ENCODE assay signal across 8 cellular contexts in the genomic region with DNA sequence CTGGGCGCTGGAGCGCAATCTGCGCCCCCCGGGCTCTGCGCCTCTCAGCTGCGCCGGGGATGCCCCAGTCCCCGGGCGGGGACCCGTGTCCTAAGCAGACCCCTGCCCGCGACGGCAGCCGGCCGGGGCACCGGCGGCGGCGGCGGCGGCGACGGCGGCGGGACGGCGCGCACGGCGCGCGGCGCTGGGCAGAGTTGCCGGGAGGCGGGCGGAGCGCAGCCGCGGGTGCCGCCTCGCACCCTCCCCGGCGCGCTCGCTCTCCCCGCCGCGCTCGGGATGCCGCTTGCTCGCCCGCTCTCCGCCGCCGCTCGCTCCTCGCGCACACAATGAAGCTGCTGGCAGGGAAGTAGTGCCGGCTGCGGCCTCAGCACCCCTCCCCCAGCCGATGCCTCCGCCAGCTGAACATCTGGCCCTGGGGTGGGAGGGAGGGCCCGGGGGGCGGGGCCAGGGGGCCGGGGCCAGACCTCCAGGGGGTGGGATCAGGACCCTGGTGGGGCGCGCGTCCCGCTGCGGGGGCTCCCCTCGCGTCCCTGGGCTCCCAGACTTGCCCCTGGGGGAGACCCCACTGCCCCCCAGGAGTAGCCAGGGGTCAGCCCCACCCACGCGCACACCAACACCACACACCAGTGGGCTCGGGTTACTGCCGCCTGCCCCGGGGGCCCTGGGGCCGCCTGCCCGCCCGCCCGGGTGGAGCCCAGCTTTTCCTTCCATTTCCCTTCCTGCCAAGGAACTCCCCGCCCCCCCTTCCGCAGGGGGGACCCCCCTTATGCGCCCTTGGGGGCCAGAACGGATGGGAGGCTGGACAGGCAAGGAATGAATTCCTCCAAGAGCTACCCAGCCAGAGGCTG. TPM values are rescaled to one million over a fixed set of nuclear protein-coding genes. Genes with fewer than 3 reads are reported as not detected.
DNase-seq lines count a peak whose midpoint lies in the region; ATAC-seq, FAIRE-seq and TF ChIP-seq lines count a peak whose summit lies in the region.

TSS of gene RCOR2 (minus strand) at position 328 of the 848 bp plus-strand sequence. CDS start 708 bp downstream, outside the sequence.

- no peak for DNase-seq in AG09309 (ENCODE audit: low read depth)
- DNase-seq in H4 (ENCODE audit: low spot score): peak; percentile 75
- peak; percentile 89 for DNase-seq in NCI-H2171 (lab: John Stamatoyannopoulos, UW)
- peak; percentile 81 for DNase-seq in WTC11 (ENCODE audit: low spot score)
- peak; percentile 67 for DNase-seq in cerebellum (ENCODE audit: low spot score)
- DNase-seq in keratinocyte (ENCODE audit: low read depth, low spot score): no peak
- peak; percentile 37 to 45 (median 41) for DNase-seq in stimulated activated CD4-positive, alpha-beta T cell treated with anti-CD3 and anti-CD28 coated beads, Interleukin-12 subunit alpha, Interleukin-12 subunit beta, amount 100 ng/mL, for 48 hours (ENCODE audit: low read depth in 2 of 3, low spot score in 1 of 3)

- peaks cover 31% of the 10 kb centered on the region for H3K4me1 Mint-ChIP-seq in WTC11

- H3K4me3 Mint-ChIP-seq in WTC11: peak within 1 kb of the TSS; percentile 90

- no peaks in the 10 kb centered on the region for H3K9me1 ChIP-seq in keratinocyte (ENCODE audit: control insufficient read depth, extremely low read depth, insufficient read depth, low read length)

- H3K79me2 ChIP-seq in keratinocyte (ENCODE audit: control insufficient read depth, insufficient read depth, low read length): no peaks in the 10 kb centered on the region

- peaks cover 18% of the 10 kb centered on the region for H3K36me3 Mint-ChIP-seq in WTC11

- H3K27ac Mint-ChIP-seq in WTC11: peak within 1 kb of the TSS; percentile 92

- no peaks in the 10 kb centered on the region for H4K20me1 ChIP-seq in keratinocyte (ENCODE audit: control insufficient read depth, extremely low read depth, insufficient read depth, low read length)

- H3K4me1 ChIP-seq in keratinocyte (ENCODE audit: control insufficient read depth, extremely low read depth, insufficient read depth, low read length): peaks cover 9% of the 10 kb centered on the region

- no peaks in the 10 kb centered on the region for H3K9me3 ChIP-seq in keratinocyte (ENCODE audit: control insufficient read depth, low read depth, low read length)

- peaks cover 9% of the 10 kb centered on the region for H3K27me3 ChIP-seq in keratinocyte (ENCODE audit: control insufficient read depth, extremely low read depth, insufficient read depth, low read length)

- peak within 1 kb of the TSS; percentile 9 for H3K9ac ChIP-seq in keratinocyte (ENCODE audit: control insufficient read depth, extremely low read depth, insufficient read depth, low read length)

- H3K4me3 ChIP-seq in AG09309 (ENCODE audit: control insufficient read depth, low read depth, low read length): peak within 1 kb of the TSS; percentile 50
- H3K4me3 ChIP-seq in keratinocyte (ENCODE audit: control insufficient read depth in 2 of 3, extremely low read depth in 1 of 3, insufficient read depth in 2 of 3, low read depth in 1 of 3, low read length in 3 of 3): peak within 1 kb of the TSS; percentile 37 to 61 (median 57)

- H2AFZ ChIP-seq in keratinocyte (ENCODE audit: control insufficient read depth, low read length): peak within 1 kb of the TSS; percentile 74

- POLR2A ChIA-PET in WTC11 (lab: Charles Lee): interaction anchor here (0.7 to 4.2 kb wide), 18 partner anchors 14 to 309 kb away, joined by 3 to 24 read pairs (median 4); partner anchors contain the start of genes MARK2, NAA40, NUDT22 and RTN3

- peak within 1 kb of the TSS; percentile 91 for H3K4me2 ChIP-seq in keratinocyte (ENCODE audit: control insufficient read depth, extremely low read depth, insufficient read depth, low read depth, low read length)

- TF ChIP-seq CTCF in AG09309 (IDR thresholded peaks at IDR 0.05; ENCODE audit: control insufficient read depth, insufficient read depth, low read depth, low read length, missing control alignments) (no peak), WTC11 (IDR thresholded peaks at IDR 0.05) (no peak), keratinocyte (optimal IDR thresholded peaks at IDR 0.05 in 1 of 3, IDR thresholded peaks at IDR 0.05 in 1 of 3, conservative IDR thresholded peaks at IDR 0.05 in 1 of 3; ENCODE audit: extremely low read depth in 1 of 3, insufficient read depth in 2 of 3, low read length in 3 of 3) (no peak)

- no peak for FAIRE-seq in keratinocyte (lab: Jason Lieb, UNC)

- no peaks in the 10 kb centered on the region; the same call in 1 of the 2 replicates for H3K27me3 Mint-ChIP-seq in WTC11 (ENCODE audit: low read depth)

- dilution Hi-C loops in keratinocyte (cut with MboI; ENCODE audit: extremely low pct_ligation_motif_present, low sequenced_read_pairs): no loop called here

- ATAC-seq in WTC11 (no peak), GM19452 (IDR thresholded peaks at IDR 0.05; ENCODE audit: unreplicated experiment) (no peak)

- H3K9me3 Mint-ChIP-seq in WTC11: no peaks in the 10 kb centered on the region; the same call in 1 of the 2 replicates

- CTCF ChIA-PET in WTC11 (lab: Charles Lee): interaction anchor here (0.6 to 6.6 kb wide), 24 partner anchors 8 to 268 kb away, joined by 3 to 103 read pairs (median 4); partner anchors contain the start of genes COX8A, MARK2, NAA40 and ZFTA

- H3K36me3 ChIP-seq in keratinocyte (ENCODE audit: control insufficient read depth in 2 of 2, extremely low read depth in 1 of 2, insufficient read depth in 2 of 2, low read length in 2 of 2): no peaks in the 10 kb centered on the region

- H3K27ac ChIP-seq in keratinocyte (ENCODE audit: control insufficient read depth, insufficient read depth, low read length): no peak within 1 kb of the TSS

TF ChIP-seq in WTC11, 78 proteins besides CTCF, POLR2A, EP300 and RAD21 (continues in another document):
- TF ChIP-seq ZNF423 (CRISPR knock-in tag; IDR thresholded peaks at IDR 0.05) (peak; percentile 51; the same call in 1 of the 2 replicates), CDX4 (CRISPR knock-in tag; IDR thresholded peaks at IDR 0.05; ENCODE audit: borderline replicate concordance) (no peak), SMAD3 (CRISPR knock-in tag; IDR thresholded peaks at IDR 0.05; ENCODE audit: borderline replicate concordance) (no peak), ZNF263 (CRISPR knock-in tag; IDR thresholded peaks at IDR 0.05; ENCODE audit: low read depth) (no peak), KAT7 (CRISPR knock-in tag; IDR thresholded peaks at IDR 0.05; ENCODE audit: borderline replicate concordance) (no peak), TP53 (CRISPR knock-in tag; IDR thresholded peaks at IDR 0.05) (no peak; the same call in 1 of the 2 replicates), SMAD4 (CRISPR knock-in tag; IDR thresholded peaks at IDR 0.05) (no peak), TEAD4 (CRISPR knock-in tag; IDR thresholded peaks at IDR 0.05) (no peak), MYBL2 (CRISPR knock-in tag; IDR thresholded peaks at IDR 0.05) (no peak), TCF7 (CRISPR knock-in tag; IDR thresholded peaks at IDR 0.05; ENCODE audit: low read depth) (no peak), NFATC4 (CRISPR knock-in tag; IDR thresholded peaks at IDR 0.05) (no peak), IRF2 (CRISPR knock-in tag; IDR thresholded peaks at IDR 0.05; ENCODE audit: borderline replicate concordance, low read depth) (no peak), SOX15 (CRISPR knock-in tag; IDR thresholded peaks at IDR 0.05) (no peak)
- TF ChIP-seq, protein P1, sequence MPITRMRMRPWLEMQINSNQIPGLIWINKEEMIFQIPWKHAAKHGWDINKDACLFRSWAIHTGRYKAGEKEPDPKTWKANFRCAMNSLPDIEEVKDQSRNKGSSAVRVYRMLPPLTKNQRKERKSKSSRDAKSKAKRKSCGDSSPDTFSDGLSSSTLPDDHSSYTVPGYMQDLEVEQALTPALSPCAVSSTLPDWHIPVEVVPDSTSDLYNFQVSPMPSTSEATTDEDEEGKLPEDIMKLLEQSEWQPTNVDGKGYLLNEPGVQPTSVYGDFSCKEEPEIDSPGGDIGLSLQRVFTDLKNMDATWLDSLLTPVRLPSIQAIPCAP (CRISPR knock-in tag; IDR thresholded peaks at IDR 0.05): no peak
- TF ChIP-seq, protein P2, sequence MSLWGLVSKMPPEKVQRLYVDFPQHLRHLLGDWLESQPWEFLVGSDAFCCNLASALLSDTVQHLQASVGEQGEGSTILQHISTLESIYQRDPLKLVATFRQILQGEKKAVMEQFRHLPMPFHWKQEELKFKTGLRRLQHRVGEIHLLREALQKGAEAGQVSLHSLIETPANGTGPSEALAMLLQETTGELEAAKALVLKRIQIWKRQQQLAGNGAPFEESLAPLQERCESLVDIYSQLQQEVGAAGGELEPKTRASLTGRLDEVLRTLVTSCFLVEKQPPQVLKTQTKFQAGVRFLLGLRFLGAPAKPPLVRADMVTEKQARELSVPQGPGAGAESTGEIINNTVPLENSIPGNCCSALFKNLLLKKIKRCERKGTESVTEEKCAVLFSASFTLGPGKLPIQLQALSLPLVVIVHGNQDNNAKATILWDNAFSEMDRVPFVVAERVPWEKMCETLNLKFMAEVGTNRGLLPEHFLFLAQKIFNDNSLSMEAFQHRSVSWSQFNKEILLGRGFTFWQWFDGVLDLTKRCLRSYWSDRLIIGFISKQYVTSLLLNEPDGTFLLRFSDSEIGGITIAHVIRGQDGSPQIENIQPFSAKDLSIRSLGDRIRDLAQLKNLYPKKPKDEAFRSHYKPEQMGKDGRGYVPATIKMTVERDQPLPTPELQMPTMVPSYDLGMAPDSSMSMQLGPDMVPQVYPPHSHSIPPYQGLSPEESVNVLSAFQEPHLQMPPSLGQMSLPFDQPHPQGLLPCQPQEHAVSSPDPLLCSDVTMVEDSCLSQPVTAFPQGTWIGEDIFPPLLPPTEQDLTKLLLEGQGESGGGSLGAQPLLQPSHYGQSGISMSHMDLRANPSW (CRISPR knock-in tag; conservative IDR thresholded peaks at IDR 0.05; ENCODE audit: low read depth): no peak

RNA-seq across cellular contexts. Expression of gene RCOR2, which starts in this region (rescaled TPM):
- 0.49 and 0.66 TPM in 2 replicates for total RNA-seq in H4 (2014; rRNA removed; shearing (Covaris generic))
- total RNA-seq in WTC11 (2021) (77.4 to 98.3 TPM (median 92.0 TPM) in 3 replicates), cerebellum (15.5 TPM)
- polyA plus RNA-seq in keratinocyte: 0.35 to 0.62 TPM (median 0.46 TPM) in 3 replicates
- polyA plus RNA-seq in keratinocyte (2011; ENCODE audit: low read depth): 0.15 TPM
- 0.22 and 0.44 TPM in 2 replicates for polyA plus RNA-seq in keratinocyte (2011; cell fraction: cytosol; rRNA removed)
- polyA plus RNA-seq in keratinocyte (2011; cell fraction: nucleus; rRNA removed): 0.28 and 0.40 TPM in 2 replicates
- polyA plus RNA-seq in keratinocyte (2012; ENCODE audit: low replicate concordance): 0.07 and 0.47 TPM in 2 replicates
- 0.13 to 0.95 TPM (median 0.38 TPM) in 3 replicates for polyA minus RNA-seq in keratinocyte
- polyA minus RNA-seq in keratinocyte (2011; cell fraction: cytosol; rRNA and poly(A)+ RNA removed): 0.96 TPM
- polyA minus RNA-seq in keratinocyte (2011; cell fraction: nucleus; rRNA and poly(A)+ RNA removed): not detected in 2 replicates

Comparison
In these comparisons a context has a peak if more than half of its experiments do, and no peak if none do; other contexts are left out.
1. Peak in DNase-seq in H4; RNA of the gene not detected or under 1 TPM.
2. DNase-seq: peak in NCI-H2171 (single experiment), WTC11 (single experiment), cerebellum (single experiment) and stimulated activated CD4-positive, alpha-beta T cell treated with anti-CD3 and anti-CD28 coated beads, Interleukin-12 subunit alpha, Interleukin-12 subunit beta, amount 100 ng/mL, for 48 hours (3 of 3); none in AG09309 (single experiment) and keratinocyte (single experiment).